Comparison of ENCODE assay signal across 9 cellular contexts in the genomic region with DNA sequence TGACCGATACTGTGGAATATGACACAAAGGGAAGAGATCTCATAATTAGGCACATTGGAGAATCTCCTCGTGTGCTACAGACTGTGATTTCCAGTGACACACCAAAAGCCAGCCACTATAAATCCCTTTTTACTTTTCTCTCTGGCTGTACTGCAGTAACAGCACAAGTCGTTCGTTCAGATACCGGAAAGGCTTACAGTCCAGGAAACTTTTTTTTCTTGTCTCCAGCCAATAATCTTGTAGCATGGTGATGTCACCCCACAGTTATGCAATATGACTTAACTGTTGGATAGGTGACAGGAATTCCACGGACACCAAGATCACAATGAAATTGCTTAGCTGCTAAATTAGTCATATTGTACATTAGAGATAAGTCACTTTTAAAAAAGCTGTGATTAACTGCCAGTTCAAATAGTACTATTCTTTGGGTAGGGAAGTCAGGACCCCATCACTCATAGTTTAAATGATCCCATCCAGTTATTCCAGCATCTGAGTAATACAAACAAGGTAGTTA. TPM values are rescaled to one million over a fixed set of nuclear protein-coding genes. Genes with fewer than 3 reads are reported as not detected.
DNase-seq lines count a peak whose midpoint lies in the region; ATAC-seq and TF ChIP-seq lines count a peak whose summit lies in the region.
"Had no signal": no experiment of that assay in that cellular context is flagged by ENCODE, and none has a peak within 500 bp of the region (broad histone marks: within the 10 kb centered on the region; RNA-seq: fewer than 3 reads in every experiment).

No MANE protein-coding gene starts in this region.

- H3K9me3 Mint-ChIP-seq in activated CD8-positive, alpha-beta T cell treated with anti-CD3 and anti-CD28 coated beads for 36 hours, result no peaks in the 10 kb centered on the region
- H3K9me3 Mint-ChIP-seq: activated naive CD4-positive, alpha-beta T cell treated with anti-CD3 and anti-CD28 coated beads, Interleukin-2, amount 50 U/mL, for 24 hours had no signal

- DNase-seq in AG08395 (ENCODE audit: low spot score) (peak; percentile 87), MV-4-11 (lab: John Stamatoyannopoulos, UW) (peak; percentile 57), dermis microvascular lymphatic vessel endothelial cell (ENCODE audit: low read depth in 2 of 2) (peak; percentile 99 to 100), medulla oblongata (ENCODE audit: extremely low spot score) (peak; percentile 53), NCI-H82 (lab: John Stamatoyannopoulos, UW) (no peak), T-helper 17 cell (no peak)
- DNase-seq in activated CD8-positive, alpha-beta T cell treated with anti-CD3 and anti-CD28 coated beads for 36 hours, result no peak

- no peak for TF ChIP-seq CTCF in activated CD8-positive, alpha-beta T cell treated with anti-CD3 and anti-CD28 coated beads for 36 hours (IDR thresholded peaks at IDR 0.05)

- peaks cover 8% of the 10 kb centered on the region for H3K4me1 Mint-ChIP-seq in T-helper 17 cell
- peaks cover 6% of the 10 kb centered on the region for H3K4me1 Mint-ChIP-seq in activated CD8-positive, alpha-beta T cell treated with anti-CD3 and anti-CD28 coated beads for 36 hours (ENCODE audit: low read depth)
- H3K4me1 Mint-ChIP-seq: activated naive CD4-positive, alpha-beta T cell treated with anti-CD3 and anti-CD28 coated beads, Interleukin-2, amount 50 U/mL, for 24 hours had no signal

- H3K27ac Mint-ChIP-seq in T-helper 17 cell, result no peak overlapping the region
- H3K27ac Mint-ChIP-seq in activated CD8-positive, alpha-beta T cell treated with anti-CD3 and anti-CD28 coated beads for 36 hours, result no peak overlapping the region
- H3K27ac Mint-ChIP-seq: activated naive CD4-positive, alpha-beta T cell treated with anti-CD3 and anti-CD28 coated beads, Interleukin-2, amount 50 U/mL, for 24 hours had no signal

- H3K9me3 ChIP-seq in T-helper 17 cell (ENCODE audit: control insufficient read depth, low read length, poor library complexity, severe bottlenecking), result no peaks in the 10 kb centered on the region

- H3K27me3 Mint-ChIP-seq in T-helper 17 cell, result peaks cover 15% of the 10 kb centered on the region
- peaks cover 2% of the 10 kb centered on the region for H3K27me3 Mint-ChIP-seq in activated CD8-positive, alpha-beta T cell treated with anti-CD3 and anti-CD28 coated beads for 36 hours
- H3K27me3 Mint-ChIP-seq: activated naive CD4-positive, alpha-beta T cell treated with anti-CD3 and anti-CD28 coated beads, Interleukin-2, amount 50 U/mL, for 24 hours had no signal

- CTCF ChIA-PET in activated CD8-positive, alpha-beta T cell treated with anti-CD3 and anti-CD28 coated beads for 36 hours (lab: Charles Lee), result no interaction called here

- no peaks in the 10 kb centered on the region for H3K36me3 Mint-ChIP-seq in T-helper 17 cell (ENCODE audit: low read depth)
- H3K36me3 Mint-ChIP-seq in activated CD8-positive, alpha-beta T cell treated with anti-CD3 and anti-CD28 coated beads for 36 hours (ENCODE audit: low read depth), result no peaks in the 10 kb centered on the region
- H3K36me3 Mint-ChIP-seq: activated naive CD4-positive, alpha-beta T cell treated with anti-CD3 and anti-CD28 coated beads, Interleukin-2, amount 50 U/mL, for 24 hours had no signal

- no peak overlapping the region for H3K4me3 Mint-ChIP-seq in T-helper 17 cell
- H3K4me3 Mint-ChIP-seq in activated CD8-positive, alpha-beta T cell treated with anti-CD3 and anti-CD28 coated beads for 36 hours, result no peak overlapping the region
- H3K4me3 Mint-ChIP-seq: activated naive CD4-positive, alpha-beta T cell treated with anti-CD3 and anti-CD28 coated beads, Interleukin-2, amount 50 U/mL, for 24 hours had no signal

- intact Hi-C loops in activated CD8-positive, alpha-beta T cell treated with anti-CD3 and anti-CD28 coated beads for 36 hours (cut with micrococcal nuclease), result no loop called here

- ATAC-seq in T-helper 17 cell (no peak), HG02884 (IDR thresholded peaks at IDR 0.05; ENCODE audit: unreplicated experiment) (no peak)
- ATAC-seq in activated CD8-positive, alpha-beta T cell treated with anti-CD3 and anti-CD28 coated beads for 36 hours, result no peak

- POLR2A ChIA-PET in activated CD8-positive, alpha-beta T cell treated with anti-CD3 and anti-CD28 coated beads for 36 hours (lab: Charles Lee), result no interaction called here

RNA-seq across cellular contexts. Expression of a gene that starts 36.3 kb away (rescaled TPM):
- total RNA-seq in dermis microvascular lymphatic vessel endothelial cell (4.2 and 6.2 TPM in 2 replicates), T-helper 17 cell (10 to 100 TPM; 37.8 to 51.6 TPM)
- total RNA-seq in activated CD8-positive, alpha-beta T cell treated with anti-CD3 and anti-CD28 coated beads for 36 hours, result 10 to 100 TPM; 12.3 to 16.7 TPM

Comparison
In these comparisons a context has a peak if more than half of its experiments do, and no peak if none do; other contexts are left out.
1. DNase-seq: peak in AG08395 (single experiment), MV-4-11 (single experiment), dermis microvascular lymphatic vessel endothelial cell (2 of 2) and medulla oblongata (single experiment); none in NCI-H82 (single experiment), T-helper 17 cell (0 of 3) and activated CD8-positive, alpha-beta T cell treated with anti-CD3 and anti-CD28 coated beads for 36 hours (single experiment).